ENCODE assay signal across 8 cellular contexts in the genomic region with DNA sequence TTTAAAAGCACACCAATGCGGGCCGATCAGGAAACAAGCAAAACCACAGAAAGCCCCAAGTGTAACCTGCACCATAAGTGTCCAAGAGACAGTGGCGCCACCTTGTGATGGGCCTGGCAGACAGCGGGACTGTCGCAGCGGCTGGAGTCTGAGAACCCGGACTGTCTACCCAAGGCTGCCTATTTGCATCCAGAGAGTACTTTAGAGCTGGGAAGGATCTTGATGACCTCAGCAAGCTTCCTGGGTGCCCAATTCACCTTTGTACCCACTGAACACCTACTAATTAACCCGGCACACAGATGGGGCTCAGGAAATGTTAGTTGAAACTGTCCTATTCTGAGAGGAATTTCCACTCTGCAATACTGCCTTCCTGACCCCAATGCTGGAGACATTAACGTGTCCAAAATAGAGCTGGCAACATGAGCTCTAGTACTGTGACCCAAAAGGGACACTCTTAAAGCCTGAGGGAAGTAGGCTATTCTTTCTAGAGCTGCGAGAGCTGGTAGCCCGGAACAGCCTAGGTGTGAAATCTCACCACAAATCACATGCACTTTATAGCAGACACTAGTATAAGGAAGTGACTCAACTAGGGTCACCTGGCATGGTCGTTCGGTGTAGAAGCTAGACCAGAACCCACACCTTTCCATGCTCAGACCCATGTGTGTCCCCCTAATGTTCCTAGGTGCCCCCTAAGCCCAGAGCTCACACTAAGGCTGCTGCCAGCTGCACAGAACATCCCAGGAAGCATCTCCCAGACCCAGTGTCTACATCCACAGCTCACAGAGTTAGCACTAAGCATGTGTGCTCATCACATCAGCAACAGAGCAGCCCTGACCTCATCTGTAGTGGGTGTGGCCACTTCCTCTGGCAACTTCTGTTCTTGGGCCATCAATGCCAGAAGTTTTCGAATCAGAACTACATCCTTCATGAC. TPM values are rescaled to one million over a fixed set of nuclear protein-coding genes. Genes with fewer than 3 reads are reported as not detected.
DNase-seq lines count a peak whose midpoint lies in the region; ATAC-seq and TF ChIP-seq lines count a peak whose summit lies in the region.

No MANE protein-coding gene starts in this region.

- ATAC-seq in HG02870 (IDR thresholded peaks at IDR 0.05; ENCODE audit: unreplicated experiment) = peak; percentile 84

- H3K27ac ChIP-seq in 22Rv1 (no peak overlapping the region), WERI-Rb-1 (no peak overlapping the region)

- CTCF ChIA-PET in MCF 10A (lab: Yijun Ruan, JAX) = interaction anchor here (0.6 to 8.5 kb wide), 35 partner anchors 9 to 419 kb away, joined by 3 to 165 read pairs (median 4); partner anchors contain the start of gene ST3GAL5

- peak; percentile 15 for TF ChIP-seq POLR2A in GM15510 (IDR thresholded peaks at IDR 0.05; ENCODE audit: borderline replicate concordance, extremely low read depth, insufficient read length)

- H3K36me3 ChIP-seq in WERI-Rb-1 = peaks cover 56% of the 10 kb centered on the region

- POLR2A ChIA-PET in MCF 10A (lab: Yijun Ruan, JAX) = interaction anchor here (0.7 to 1.2 kb wide), 3 partner anchors 26 to 191 kb away, joined by 3 to 5 read pairs (median 4); partner anchors contain the start of genes POLR1A and PTCD3

- H3K9me3 Mint-ChIP-seq in MCF 10A (ENCODE audit: unreplicated experiment) = no peaks in the 10 kb centered on the region

- no peak overlapping the region for H3K4me3 Mint-ChIP-seq in MCF 10A (ENCODE audit: unreplicated experiment)

- H3K36me3 Mint-ChIP-seq in MCF 10A (ENCODE audit: insufficient read depth, unreplicated experiment) = peaks cover 77% of the 10 kb centered on the region

- H3K9me3 ChIP-seq in WERI-Rb-1 (ENCODE audit: severe bottlenecking) = no peaks in the 10 kb centered on the region

- no peak overlapping the region for H3K4me3 ChIP-seq in WERI-Rb-1 (ENCODE audit: low read depth, low read length)

- TF ChIP-seq CTCF in 22Rv1 (IDR thresholded peaks at IDR 0.05) (peak; percentile 82), WERI-Rb-1 (IDR thresholded peaks at IDR 0.05; ENCODE audit: low read depth, low read length) (peak; percentile 89), MCF 10A (IDR thresholded peaks at IDR 0.05; ENCODE audit: unreplicated experiment) (peak; percentile 76)

- no TSS peak for BruUV-seq in MCF 10A (replicated peaks; lab: Mats Ljungman, UMichigan)

- H3K4me1 Mint-ChIP-seq in MCF 10A (ENCODE audit: insufficient read depth, unreplicated experiment) = no peaks in the 10 kb centered on the region

- no peaks in the 10 kb centered on the region for H3K27me3 ChIP-seq in WERI-Rb-1 (ENCODE audit: insufficient read depth, low read depth, severe bottlenecking)

- H3K27ac Mint-ChIP-seq in MCF 10A (ENCODE audit: low read depth, unreplicated experiment) = no peak overlapping the region

- intact Hi-C loops in MCF 10A (cut with micrococcal nuclease) = loop anchor here (1.0 kb wide), 2 partner anchors 192 to 253 kb away; partner anchors contain the start of gene ST3GAL5

- H3K27me3 Mint-ChIP-seq in MCF 10A (ENCODE audit: insufficient read depth, unreplicated experiment) = no peaks in the 10 kb centered on the region

- DNase-seq in NCI-H2029 (lab: John Stamatoyannopoulos, UW) (peak; percentile 47), WERI-Rb-1 (peak; percentile 76), MCF 10A (ENCODE audit: unreplicated experiment) (peak; percentile 68), islet precursor cell (peak; percentile 90)
- DNase-seq in stimulated activated CD4-positive, alpha-beta T cell treated with anti-CD3 and anti-CD28 coated beads, Interleukin-1b, Interleukin-23, amount 100 ng/mL, for 4 hours (ENCODE audit: low read depth in 2 of 2) = peak; percentile 57 to 60

RNA-seq across cellular contexts. Expression of gene POLR1A, which starts 25.4 kb away (rescaled TPM):
- 46.4 and 52.7 TPM in 2 replicates for total RNA-seq in MCF 10A (2022)

RNA-seq across cellular contexts. Expression of gene PTCD3, which starts 25.8 kb away (rescaled TPM):
- 95.3 and 96.3 TPM in 2 replicates for total RNA-seq in MCF 10A (2022)
